ENCODE assay signal across 8 cellular contexts in genomic region chr7:44100458-44101303, GRCh38. TPM values are rescaled to one million over a fixed set of nuclear protein-coding genes. Genes with fewer than 3 reads are reported as not detected.
DNase-seq lines count a peak whose midpoint lies in the region; ATAC-seq, FAIRE-seq and TF ChIP-seq lines count a peak whose summit lies in the region.

No MANE protein-coding gene starts in this region.

- H3K27ac ChIP-seq in HepG2 (ENCODE audit: extremely low read length, insufficient read depth, low read length), result peak overlapping the region; percentile 30
- no peak overlapping the region for H3K27ac ChIP-seq in right lobe of liver
- peak overlapping the region; percentile 66 for H3K27ac ChIP-seq in duodenal mucosa (ENCODE audit: low read depth, low read length)

- H3K27me3 ChIP-seq in HepG2 (ENCODE audit: control insufficient read depth in 1 of 2, insufficient read depth in 2 of 2, low read length in 2 of 2) (peaks cover 6 to 21% of the 10 kb centered on the region in 2 experiments; a peak in 3 of 5 replicates), right lobe of liver (no peaks in the 10 kb centered on the region), duodenal mucosa (ENCODE audit: control insufficient read depth in 1 of 2, insufficient read depth in 2 of 2, low read length in 2 of 2) (peaks cover 13 to 20% of the 10 kb centered on the region in 2 donors)

- intact Hi-C loops in HepG2 (cut with micrococcal nuclease; ENCODE audit: unreplicated experiment) (no loop called here), right lobe of liver (cut with DNase I) (no loop called here)

- TF ChIP-seq CTCF in HepG2 (CRISPR knock-in tag; IDR thresholded peaks at IDR 0.05) (no peak), right lobe of liver (IDR thresholded peaks at IDR 0.05) (no peak), endothelial cell (IDR thresholded peaks at IDR 0.05; ENCODE audit: unreplicated experiment) (no peak)

- H3K4me3 Mint-ChIP-seq in naive B cell (peak overlapping the region; percentile 54 to 72 (median 62)), endothelial cell (ENCODE audit: unreplicated experiment) (no peak overlapping the region)

- H3K27ac Mint-ChIP-seq in naive B cell (peak overlapping the region; percentile 69 to 90 (median 75)), endothelial cell (ENCODE audit: unreplicated experiment) (no peak overlapping the region)

- H3K4me3 ChIP-seq in HepG2 (replicated peaks in 1 of 3; ENCODE audit: insufficient read depth in 1 of 3, low read depth in 2 of 3, low read length in 3 of 3) (peak overlapping the region; percentile 42 to 66 (median 60)), right lobe of liver (no peak overlapping the region), duodenal mucosa (ENCODE audit: low read depth in 1 of 2, low read length in 2 of 2) (no peak overlapping the region)

- no peaks in the 10 kb centered on the region for H3K27me3 Mint-ChIP-seq in naive B cell
- peaks cover 13% of the 10 kb centered on the region for H3K27me3 Mint-ChIP-seq in endothelial cell (ENCODE audit: unreplicated experiment)

- no peaks in the 10 kb centered on the region for H4K20me1 ChIP-seq in HepG2 (ENCODE audit: insufficient read depth, low read length)

- peak overlapping the region; percentile 88 for H3K4me2 ChIP-seq in HepG2 (ENCODE audit: low read depth, low read length)

- no peak for DNase-seq in HepG2 (ENCODE audit: low spot score)
- DNase-seq in right lobe of liver, result no peak
- DNase-seq in naive B cell, result no peak
- no peak for DNase-seq in endothelial cell (ENCODE audit: low spot score)
- no peak for DNase-seq in NCI-H748 (lab: John Stamatoyannopoulos, UW; ENCODE audit: unreplicated experiment)

- BruUV-seq in HepG2 (replicated peaks; lab: Mats Ljungman, UMichigan), result no TSS peak

- TF ChIP-seq EP300 in HepG2 (IDR thresholded peaks at IDR 0.05; ENCODE audit: low read depth in 2 of 2, low read length in 2 of 2), result no peak
- no peak for TF ChIP-seq EP300 in HepG2 (CRISPR knock-in tag; IDR thresholded peaks at IDR 0.05; ENCODE audit: borderline replicate concordance)

- peaks cover 64% of the 10 kb centered on the region for H3K4me1 ChIP-seq in HepG2 (ENCODE audit: insufficient read depth, low read length)
- no peaks in the 10 kb centered on the region for H3K4me1 ChIP-seq in right lobe of liver
- peaks cover 0 to 11% of the 10 kb centered on the region in 2 donors for H3K4me1 ChIP-seq in duodenal mucosa (ENCODE audit: control insufficient read depth in 1 of 2, insufficient read depth in 2 of 2, low read length in 2 of 2)

- no peak for TF ChIP-seq RAD21 in HepG2 (CRISPR knock-in tag; IDR thresholded peaks at IDR 0.05)

- 30% methylated on average over 6 of the region's 10 CpGs for WGBS in HepG2 (ENCODE audit: low lambda C conversion rate)
- WGBS in right lobe of liver (ENCODE audit: insufficient coverage, low coverage, low lambda C conversion rate, missing lambda C conversion rate), result 70% methylated on average over 8 of the region's 10 CpGs

- H3K36me3 Mint-ChIP-seq in naive B cell (no peaks in the 10 kb centered on the region), endothelial cell (ENCODE audit: low read depth, unreplicated experiment) (peaks cover under 1% of the 10 kb centered on the region)

- ATAC-seq in HepG2 (peak; percentile 65), right lobe of liver (no peak), naive B cell (ENCODE audit: low read depth in 2 of 2) (no peak), HG02981 (IDR thresholded peaks at IDR 0.05; ENCODE audit: unreplicated experiment) (no peak), GM21360 (IDR thresholded peaks at IDR 0.05; ENCODE audit: unreplicated experiment) (no peak)

- in situ Hi-C loops in HepG2 (cut with HindIII; ENCODE audit: extremely low pct_ligation_motif_present, low pct_unique_long_range_greater_than_20kb), result no loop called here

- CTCF ChIA-PET in HepG2 (lab: Yijun Ruan, JAX; ENCODE audit: low intra/inter-chr PET ratio, low total read pairs), result no interaction called here

- FAIRE-seq in HepG2 (lab: Jason Lieb, UNC), result no peak

- H3K36me3 ChIP-seq in HepG2 (replicated peaks in 1 of 2; ENCODE audit: control insufficient read depth in 1 of 2, insufficient read depth in 2 of 2, low read length in 2 of 2) (no peaks in the 10 kb centered on the region), right lobe of liver (no peaks in the 10 kb centered on the region), duodenal mucosa (ENCODE audit: control insufficient read depth in 1 of 2, insufficient read depth in 2 of 2, low read length in 2 of 2) (no peaks in the 10 kb centered on the region)

- POLR2A ChIA-PET in HepG2 (lab: Yijun Ruan, JAX), result interaction anchor here (0.9 to 1.9 kb wide), 4 partner anchors 8 to 23 kb away, joined by 4 to 7 read pairs (median 4); partner anchors contain the start of gene POLD2

- H2AFZ ChIP-seq in HepG2 (ENCODE audit: low read length), result peak overlapping the region; percentile 32

- H3K79me2 ChIP-seq in HepG2 (ENCODE audit: insufficient read depth, low read length), result no peaks in the 10 kb centered on the region

- TF ChIP-seq POLR2A in HepG2 (IDR thresholded peaks at IDR 0.05; ENCODE audit: insufficient read depth in 1 of 2, low read depth in 2 of 2, low read length in 2 of 2) (peak in 1 of 2 experiments; percentile 50; a peak in 1 of 4 replicates), right lobe of liver (IDR thresholded peaks at IDR 0.05) (no peak)

- H3K4me1 Mint-ChIP-seq in naive B cell (peaks cover 60 to 64% (median 64%) of the 10 kb centered on the region in 3 donors), endothelial cell (ENCODE audit: unreplicated experiment) (peaks cover 10% of the 10 kb centered on the region)

- no peaks in the 10 kb centered on the region for H3K9me3 ChIP-seq in HepG2 (ENCODE audit: low read length)
- no peaks in the 10 kb centered on the region for H3K9me3 ChIP-seq in right lobe of liver
- no peaks in the 10 kb centered on the region for H3K9me3 ChIP-seq in duodenal mucosa (ENCODE audit: control insufficient read depth in 1 of 2, low read length in 2 of 2)

- H3K9me3 Mint-ChIP-seq in naive B cell (no peaks in the 10 kb centered on the region), endothelial cell (ENCODE audit: unreplicated experiment) (no peaks in the 10 kb centered on the region)

- H3K9ac ChIP-seq in HepG2 (ENCODE audit: insufficient read depth, low read depth, low read length) (peak overlapping the region; percentile 60), duodenal mucosa (ENCODE audit: low read depth in 1 of 2, low read length in 2 of 2) (no peak overlapping the region)

RNA-seq across cellular contexts. Expression of gene AEBP1, which starts 3.5 kb away (rescaled TPM):
- total RNA-seq in HepG2 (2016; rRNA removed; fragmentation: Illumina TruSeq; extraction: Trizol) (0.22 TPM in 1 of 2 replicates, not detected in the other), right lobe of liver (10 to 100 TPM in 4 of 6 experiments, 1 to 10 TPM in 2; 7.8 to 37.8 (median 14.3) TPM), endothelial cell (ENCODE audit: unreplicated experiment) (22.2 TPM)
- not detected in 2 replicates for total RNA-seq in HepG2 (2016; cell fraction: cytosol; rRNA removed; fragmentation: Illumina TruSeq; extraction: Trizol; ENCODE audit: low read depth)
- 0.04 TPM in 1 of 2 replicates, not detected in the other for total RNA-seq in HepG2 (2016; cell fraction: insoluble cytoplasmic fraction; rRNA removed; fragmentation: Illumina TruSeq; extraction: Trizol)
- total RNA-seq in HepG2 (2016; cell fraction: membrane; rRNA removed; fragmentation: Illumina TruSeq; extraction: Trizol), result not detected in 2 replicates
- total RNA-seq in HepG2 (2016; cell fraction: nucleus; rRNA removed; fragmentation: Illumina TruSeq; extraction: Trizol), result not detected in 2 replicates
- polyA plus RNA-seq in HepG2 (2011; rRNA removed) (0.55 and 0.81 TPM in 2 replicates), naive B cell (ENCODE audit: low read depth in 6 of 6) (10 to 100 TPM in 1 of 6 donors, 1 to 10 TPM in 5; 1.9 to 18.5 (median 4.1) TPM)
- polyA plus RNA-seq in HepG2 (2011; cell fraction: cytosol; rRNA removed), result 0.15 and 0.27 TPM in 2 replicates
- 6.7 and 6.8 TPM in 2 replicates for polyA plus RNA-seq in HepG2 (2011; cell fraction: nucleus; rRNA removed)
- 0.96 and 1.3 TPM in 2 replicates for polyA plus RNA-seq in HepG2 (2012)
- polyA plus RNA-seq in HepG2 (2016; cell fraction: cytosol; fragmentation: Illumina TruSeq; extraction: Trizol; ENCODE audit: low read depth), result not detected in 2 replicates
- not detected in 2 replicates for polyA plus RNA-seq in HepG2 (2016; cell fraction: insoluble cytoplasmic fraction; fragmentation: Illumina TruSeq; extraction: Trizol; ENCODE audit: low read depth)
- polyA plus RNA-seq in HepG2 (2016; cell fraction: membrane; fragmentation: Illumina TruSeq; extraction: Trizol; ENCODE audit: low read depth), result not detected in 2 replicates
- 0.29 and 0.89 TPM in 2 replicates for polyA plus RNA-seq in HepG2 (2016; cell fraction: nucleus; fragmentation: Illumina TruSeq; extraction: Trizol; ENCODE audit: insufficient read depth, low read depth)
- 0.14 TPM in 1 of 2 replicates, not detected in the other for polyA minus RNA-seq in HepG2 (2011; rRNA and poly(A)+ RNA removed; ENCODE audit: low replicate concordance)
- polyA minus RNA-seq in HepG2 (2011; cell fraction: cytosol; rRNA and poly(A)+ RNA removed), result 0.18 and 0.79 TPM in 2 replicates
- 0.37 and 0.64 TPM in 2 replicates for polyA minus RNA-seq in HepG2 (2011; cell fraction: nucleus; rRNA and poly(A)+ RNA removed)

RNA-seq across cellular contexts. Expression of gene POLM, which starts 18.4 kb away (rescaled TPM):
- 2.4 and 5.2 TPM in 2 replicates for total RNA-seq in HepG2 (2016; rRNA removed; fragmentation: Illumina TruSeq; extraction: Trizol)
- 1.4 and 2.1 TPM in 2 replicates for total RNA-seq in HepG2 (2016; cell fraction: cytosol; rRNA removed; fragmentation: Illumina TruSeq; extraction: Trizol; ENCODE audit: low read depth)
- total RNA-seq in HepG2 (2016; cell fraction: insoluble cytoplasmic fraction; rRNA removed; fragmentation: Illumina TruSeq; extraction: Trizol), result 2.6 and 4.6 TPM in 2 replicates
- total RNA-seq in HepG2 (2016; cell fraction: membrane; rRNA removed; fragmentation: Illumina TruSeq; extraction: Trizol), result 2.7 and 2.8 TPM in 2 replicates
- total RNA-seq in HepG2 (2016; cell fraction: nucleus; rRNA removed; fragmentation: Illumina TruSeq; extraction: Trizol), result 7.3 and 9.5 TPM in 2 replicates
- 5.4 and 6.6 TPM in 2 replicates for polyA plus RNA-seq in HepG2 (2011; rRNA removed)
- polyA plus RNA-seq in HepG2 (2011; cell fraction: cytosol; rRNA removed), result 2.2 and 3.1 TPM in 2 replicates
- 30.4 and 31.3 TPM in 2 replicates for polyA plus RNA-seq in HepG2 (2011; cell fraction: nucleus; rRNA removed)
- 4.0 and 4.2 TPM in 2 replicates for polyA plus RNA-seq in HepG2 (2012)
- polyA plus RNA-seq in HepG2 (2016; cell fraction: cytosol; fragmentation: Illumina TruSeq; extraction: Trizol; ENCODE audit: low read depth), result 1.0 and 1.4 TPM in 2 replicates
- polyA plus RNA-seq in HepG2 (2016; cell fraction: insoluble cytoplasmic fraction; fragmentation: Illumina TruSeq; extraction: Trizol; ENCODE audit: low read depth), result 1.9 and 2.4 TPM in 2 replicates
- polyA plus RNA-seq in HepG2 (2016; cell fraction: membrane; fragmentation: Illumina TruSeq; extraction: Trizol; ENCODE audit: low read depth), result 1.9 and 2.2 TPM in 2 replicates
- polyA plus RNA-seq in HepG2 (2016; cell fraction: nucleus; fragmentation: Illumina TruSeq; extraction: Trizol; ENCODE audit: insufficient read depth, low read depth), result 20.1 and 20.6 TPM in 2 replicates
- 11.8 and 14.8 TPM in 2 replicates for polyA minus RNA-seq in HepG2 (2011; rRNA and poly(A)+ RNA removed; ENCODE audit: low replicate concordance)
- polyA minus RNA-seq in HepG2 (2011; cell fraction: cytosol; rRNA and poly(A)+ RNA removed), result 3.9 and 5.2 TPM in 2 replicates
- polyA minus RNA-seq in HepG2 (2011; cell fraction: nucleus; rRNA and poly(A)+ RNA removed), result 17.9 and 18.9 TPM in 2 replicates
- 10 to 100 TPM in 5 of 6 experiments, 1 to 10 TPM in 1; 8.7 to 22.9 (median 14.6) TPM for total RNA-seq in right lobe of liver
- polyA plus RNA-seq in naive B cell (ENCODE audit: low read depth in 6 of 6), result 10 to 100 TPM; 26.3 to 53.0 (median 31.4) TPM
- total RNA-seq in endothelial cell (ENCODE audit: unreplicated experiment), result 16.9 TPM

RNA-seq across cellular contexts. Expression of gene POLD2, which starts 22.7 kb away (rescaled TPM):
- 87.6 and 98.8 TPM in 2 replicates for total RNA-seq in HepG2 (2016; rRNA removed; fragmentation: Illumina TruSeq; extraction: Trizol)
- 118 and 152 TPM in 2 replicates for total RNA-seq in HepG2 (2016; cell fraction: cytosol; rRNA removed; fragmentation: Illumina TruSeq; extraction: Trizol; ENCODE audit: low read depth)
- total RNA-seq in HepG2 (2016; cell fraction: insoluble cytoplasmic fraction; rRNA removed; fragmentation: Illumina TruSeq; extraction: Trizol), result 74.7 and 95.4 TPM in 2 replicates
- 139 and 187 TPM in 2 replicates for total RNA-seq in HepG2 (2016; cell fraction: membrane; rRNA removed; fragmentation: Illumina TruSeq; extraction: Trizol)
- 49.1 and 55.1 TPM in 2 replicates for total RNA-seq in HepG2 (2016; cell fraction: nucleus; rRNA removed; fragmentation: Illumina TruSeq; extraction: Trizol)
- 86.7 and 95.1 TPM in 2 replicates for polyA plus RNA-seq in HepG2 (2011; rRNA removed)
- polyA plus RNA-seq in HepG2 (2011; cell fraction: cytosol; rRNA removed), result 65.5 and 120 TPM in 2 replicates
- 88.2 and 88.7 TPM in 2 replicates for polyA plus RNA-seq in HepG2 (2011; cell fraction: nucleus; rRNA removed)
- polyA plus RNA-seq in HepG2 (2012), result 64.0 and 65.2 TPM in 2 replicates
- 134 and 181 TPM in 2 replicates for polyA plus RNA-seq in HepG2 (2016; cell fraction: cytosol; fragmentation: Illumina TruSeq; extraction: Trizol; ENCODE audit: low read depth)
- 104 and 131 TPM in 2 replicates for polyA plus RNA-seq in HepG2 (2016; cell fraction: insoluble cytoplasmic fraction; fragmentation: Illumina TruSeq; extraction: Trizol; ENCODE audit: low read depth)
- polyA plus RNA-seq in HepG2 (2016; cell fraction: membrane; fragmentation: Illumina TruSeq; extraction: Trizol; ENCODE audit: low read depth), result 176 and 207 TPM in 2 replicates
- polyA plus RNA-seq in HepG2 (2016; cell fraction: nucleus; fragmentation: Illumina TruSeq; extraction: Trizol; ENCODE audit: insufficient read depth, low read depth), result 104 and 121 TPM in 2 replicates
- polyA minus RNA-seq in HepG2 (2011; rRNA and poly(A)+ RNA removed; ENCODE audit: low replicate concordance), result 82.4 and 267 TPM in 2 replicates
- 16.1 and 23.4 TPM in 2 replicates for polyA minus RNA-seq in HepG2 (2011; cell fraction: cytosol; rRNA and poly(A)+ RNA removed)
- polyA minus RNA-seq in HepG2 (2011; cell fraction: nucleus; rRNA and poly(A)+ RNA removed), result 22.9 TPM in 2 replicates
- total RNA-seq in right lobe of liver, result 10 to 100 TPM; 36.4 to 73.4 (median 57.3) TPM
- polyA plus RNA-seq in naive B cell (ENCODE audit: low read depth in 6 of 6), result 100 to 1,000 TPM in 2 of 6 donors, 10 to 100 TPM in 4; 80.6 to 128 (median 88.6) TPM
- 39.9 TPM for total RNA-seq in endothelial cell (ENCODE audit: unreplicated experiment)

RNA-seq across cellular contexts. Expression of gene PGAM2, which starts 35.3 kb away (rescaled TPM):
- total RNA-seq in HepG2 (2016; rRNA removed; fragmentation: Illumina TruSeq; extraction: Trizol), result 0.22 TPM in 1 of 2 replicates, not detected in the other
- not detected in 2 replicates for total RNA-seq in HepG2 (2016; cell fraction: cytosol; rRNA removed; fragmentation: Illumina TruSeq; extraction: Trizol; ENCODE audit: low read depth)
- not detected in 2 replicates for total RNA-seq in HepG2 (2016; cell fraction: insoluble cytoplasmic fraction; rRNA removed; fragmentation: Illumina TruSeq; extraction: Trizol)
- not detected in 2 replicates for total RNA-seq in HepG2 (2016; cell fraction: membrane; rRNA removed; fragmentation: Illumina TruSeq; extraction: Trizol)
- not detected in 2 replicates for total RNA-seq in HepG2 (2016; cell fraction: nucleus; rRNA removed; fragmentation: Illumina TruSeq; extraction: Trizol)
- polyA plus RNA-seq in HepG2 (2011; rRNA removed), result 0.18 TPM in 1 of 2 replicates, not detected in the other
- polyA plus RNA-seq in HepG2 (2011; cell fraction: cytosol; rRNA removed), result 0.13 TPM in 1 of 2 replicates, not detected in the other
- polyA plus RNA-seq in HepG2 (2011; cell fraction: nucleus; rRNA removed), result 1.5 and 1.9 TPM in 2 replicates
- 0.35 and 0.49 TPM in 2 replicates for polyA plus RNA-seq in HepG2 (2012)
- not detected in 2 replicates for polyA plus RNA-seq in HepG2 (2016; cell fraction: cytosol; fragmentation: Illumina TruSeq; extraction: Trizol; ENCODE audit: low read depth)
- polyA plus RNA-seq in HepG2 (2016; cell fraction: insoluble cytoplasmic fraction; fragmentation: Illumina TruSeq; extraction: Trizol; ENCODE audit: low read depth), result not detected in 2 replicates
- not detected in 2 replicates for polyA plus RNA-seq in HepG2 (2016; cell fraction: membrane; fragmentation: Illumina TruSeq; extraction: Trizol; ENCODE audit: low read depth)
- polyA plus RNA-seq in HepG2 (2016; cell fraction: nucleus; fragmentation: Illumina TruSeq; extraction: Trizol; ENCODE audit: insufficient read depth, low read depth), result not detected in 2 replicates
- polyA minus RNA-seq in HepG2 (2011; rRNA and poly(A)+ RNA removed; ENCODE audit: low replicate concordance), result 0.19 and 0.24 TPM in 2 replicates
- not detected in 2 replicates for polyA minus RNA-seq in HepG2 (2011; cell fraction: cytosol; rRNA and poly(A)+ RNA removed)
- polyA minus RNA-seq in HepG2 (2011; cell fraction: nucleus; rRNA and poly(A)+ RNA removed), result 0.62 and 0.90 TPM in 2 replicates
- total RNA-seq in right lobe of liver, result under 1 TPM in 3 of 6 experiments, not detected in 3; 0.31 to 0.56 (median 0.46) TPM
- polyA plus RNA-seq in naive B cell (ENCODE audit: low read depth in 6 of 6), result not detected
- total RNA-seq in endothelial cell (ENCODE audit: unreplicated experiment), result not detected

RNA-seq across cellular contexts. Expression of gene MYL7, which starts 40.5 kb away (rescaled TPM):
- total RNA-seq in HepG2 (2016; rRNA removed; fragmentation: Illumina TruSeq; extraction: Trizol) (1.7 and 1.8 TPM in 2 replicates), right lobe of liver (1 to 10 TPM in 1 of 6 experiments, not detected in 5; 2.0 TPM), endothelial cell (ENCODE audit: unreplicated experiment) (0.82 TPM)
- 0.62 TPM in 1 of 2 replicates, not detected in the other for total RNA-seq in HepG2 (2016; cell fraction: cytosol; rRNA removed; fragmentation: Illumina TruSeq; extraction: Trizol; ENCODE audit: low read depth)
- 0.56 and 1.0 TPM in 2 replicates for total RNA-seq in HepG2 (2016; cell fraction: insoluble cytoplasmic fraction; rRNA removed; fragmentation: Illumina TruSeq; extraction: Trizol)
- 0.34 TPM in 1 of 2 replicates, not detected in the other for total RNA-seq in HepG2 (2016; cell fraction: membrane; rRNA removed; fragmentation: Illumina TruSeq; extraction: Trizol)
- not detected in 2 replicates for total RNA-seq in HepG2 (2016; cell fraction: nucleus; rRNA removed; fragmentation: Illumina TruSeq; extraction: Trizol)
- polyA plus RNA-seq in HepG2 (2011; rRNA removed) (not detected in 2 replicates), naive B cell (ENCODE audit: low read depth in 6 of 6) (not detected)
- 0.18 TPM in 1 of 2 replicates, not detected in the other for polyA plus RNA-seq in HepG2 (2011; cell fraction: cytosol; rRNA removed)
- 1.1 TPM in 1 of 2 replicates, not detected in the other for polyA plus RNA-seq in HepG2 (2011; cell fraction: nucleus; rRNA removed)
- not detected in 2 replicates for polyA plus RNA-seq in HepG2 (2012)
- 0.51 TPM in 1 of 2 replicates, not detected in the other for polyA plus RNA-seq in HepG2 (2016; cell fraction: cytosol; fragmentation: Illumina TruSeq; extraction: Trizol; ENCODE audit: low read depth)
- polyA plus RNA-seq in HepG2 (2016; cell fraction: insoluble cytoplasmic fraction; fragmentation: Illumina TruSeq; extraction: Trizol; ENCODE audit: low read depth), result 1.1 and 2.1 TPM in 2 replicates
- polyA plus RNA-seq in HepG2 (2016; cell fraction: membrane; fragmentation: Illumina TruSeq; extraction: Trizol; ENCODE audit: low read depth), result not detected in 2 replicates
- not detected in 2 replicates for polyA plus RNA-seq in HepG2 (2016; cell fraction: nucleus; fragmentation: Illumina TruSeq; extraction: Trizol; ENCODE audit: insufficient read depth, low read depth)
- polyA minus RNA-seq in HepG2 (2011; rRNA and poly(A)+ RNA removed; ENCODE audit: low replicate concordance), result not detected in 2 replicates
- polyA minus RNA-seq in HepG2 (2011; cell fraction: cytosol; rRNA and poly(A)+ RNA removed), result not detected in 2 replicates
- not detected in 2 replicates for polyA minus RNA-seq in HepG2 (2011; cell fraction: nucleus; rRNA and poly(A)+ RNA removed)

Comparison
In these comparisons a context has a peak if more than half of its experiments do, and no peak if none do; other contexts are left out.
1. H3K27ac ChIP-seq: peak in HepG2 (single experiment) and duodenal mucosa (single experiment); none in right lobe of liver (0 of 3).
2. H3K4me3 ChIP-seq: peak in HepG2 (3 of 3); none in right lobe of liver (0 of 3) and duodenal mucosa (0 of 2).
3. RNA of gene AEBP1, which starts 3.5 kb away (total RNA-seq): 22.2 TPM in endothelial cell (single experiment) and 7.8 to 37.8 TPM in right lobe of liver; 0.04 to 0.22 TPM in HepG2; every median in the first group is over 4 times any median in the second.